Comparison of ENCODE assay signal across 17 cellular contexts in the genomic region with DNA sequence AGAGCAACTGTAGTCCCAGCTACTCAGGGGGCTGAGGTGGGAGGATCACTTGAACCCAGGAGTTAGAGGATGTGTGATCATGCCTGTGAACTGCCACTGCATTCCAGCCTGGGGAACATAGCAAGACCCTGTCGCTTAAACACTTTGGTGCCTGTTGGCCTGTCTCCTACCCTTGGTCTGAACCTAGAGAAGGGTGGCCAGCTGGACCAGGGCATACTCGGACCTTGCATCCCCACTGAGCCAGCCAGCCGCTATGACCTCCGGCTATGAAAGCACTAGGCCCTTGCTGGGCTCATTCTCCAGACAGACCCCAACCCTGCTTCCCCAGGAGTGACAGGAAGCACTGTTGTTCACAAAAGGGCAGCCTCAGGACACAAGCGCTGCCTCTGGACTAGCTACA. TPM values are rescaled to one million over a fixed set of nuclear protein-coding genes. Genes with fewer than 3 reads are reported as not detected.
DNase-seq lines count a peak whose midpoint lies in the region; ATAC-seq and TF ChIP-seq lines count a peak whose summit lies in the region.
"Had no signal": no experiment of that assay in that cellular context is flagged by ENCODE, and none has a peak within 500 bp of the region (broad histone marks: within the 10 kb centered on the region; RNA-seq: fewer than 3 reads in every experiment).

No MANE protein-coding gene starts in this region.

- H3K27ac Mint-ChIP-seq in activated naive CD4-positive, alpha-beta T cell treated with anti-CD3 and anti-CD28 coated beads, Interleukin-2, amount 10 ng/mL, durations not matched to agents 7 days and 5 days, result peak overlapping the region; percentile 28
- no peak overlapping the region for H3K27ac Mint-ChIP-seq in osteocyte (ENCODE audit: unreplicated experiment)
- peak overlapping the region in 1 of 9 donors; percentile 31 for H3K27ac Mint-ChIP-seq in naive thymus-derived CD4-positive, alpha-beta T cell
- H3K27ac Mint-ChIP-seq: CD8-positive, alpha-beta T cell had no signal

- peaks cover 24% of the 10 kb centered on the region for H3K4me1 Mint-ChIP-seq in activated naive CD4-positive, alpha-beta T cell treated with anti-CD3 and anti-CD28 coated beads, Interleukin-2, amount 10 ng/mL, durations not matched to agents 7 days and 5 days
- H3K4me1 Mint-ChIP-seq in osteocyte (ENCODE audit: unreplicated experiment), result peaks cover 46% of the 10 kb centered on the region
- H3K4me1 Mint-ChIP-seq in naive thymus-derived CD4-positive, alpha-beta T cell, result peaks cover 14 to 32% (median 30%) of the 10 kb centered on the region in 7 donors

- no peak for ATAC-seq in naive thymus-derived CD4-positive, alpha-beta T cell
- ATAC-seq: CD8-positive, alpha-beta T cell; HCT116 had no signal

- H3K36me3 Mint-ChIP-seq in activated naive CD4-positive, alpha-beta T cell treated with anti-CD3 and anti-CD28 coated beads, Interleukin-2, amount 10 ng/mL, durations not matched to agents 7 days and 5 days, result peaks cover 22% of the 10 kb centered on the region
- peaks cover 29% of the 10 kb centered on the region for H3K36me3 Mint-ChIP-seq in osteocyte (ENCODE audit: unreplicated experiment)
- H3K36me3 Mint-ChIP-seq in naive thymus-derived CD4-positive, alpha-beta T cell, result peaks cover 0 to 27% (median 5%) of the 10 kb centered on the region in 5 donors

- no peak overlapping the region for H3K4me3 Mint-ChIP-seq in activated naive CD4-positive, alpha-beta T cell treated with anti-CD3 and anti-CD28 coated beads, Interleukin-2, amount 10 ng/mL, durations not matched to agents 7 days and 5 days
- no peak overlapping the region for H3K4me3 Mint-ChIP-seq in osteocyte (ENCODE audit: unreplicated experiment)
- H3K4me3 Mint-ChIP-seq in naive thymus-derived CD4-positive, alpha-beta T cell, result no peak overlapping the region
- H3K4me3 Mint-ChIP-seq: CD8-positive, alpha-beta T cell had no signal

- no peaks in the 10 kb centered on the region for H3K27me3 ChIP-seq in left ventricle myocardium inferior (ENCODE audit: low read depth)
- no peaks in the 10 kb centered on the region for H3K27me3 ChIP-seq in naive thymus-derived CD4-positive, alpha-beta T cell (ENCODE audit: control insufficient read depth in 2 of 2, insufficient read depth in 2 of 2, low read length in 2 of 2)

- H3K9me3 ChIP-seq in left ventricle myocardium inferior (replicated peaks), result no peaks in the 10 kb centered on the region
- H3K9me3 ChIP-seq in naive thymus-derived CD4-positive, alpha-beta T cell (ENCODE audit: control insufficient read depth in 2 of 3, low read length in 3 of 3), result no peaks in the 10 kb centered on the region

- no peak overlapping the region for H3K27ac ChIP-seq in left ventricle myocardium inferior (replicated peaks)
- no peak overlapping the region for H3K27ac ChIP-seq in naive thymus-derived CD4-positive, alpha-beta T cell (ENCODE audit: low read depth, low read length)
- H3K27ac ChIP-seq: HL-60 had no signal

- H3K9me3 Mint-ChIP-seq in activated naive CD4-positive, alpha-beta T cell treated with anti-CD3 and anti-CD28 coated beads, Interleukin-2, amount 10 ng/mL, durations not matched to agents 7 days and 5 days, result no peaks in the 10 kb centered on the region
- no peaks in the 10 kb centered on the region for H3K9me3 Mint-ChIP-seq in osteocyte (ENCODE audit: unreplicated experiment)
- H3K9me3 Mint-ChIP-seq in naive thymus-derived CD4-positive, alpha-beta T cell, result peaks cover 0 to 1% (median 0%) of the 10 kb centered on the region in 11 donors
- H3K9me3 Mint-ChIP-seq: CD8-positive, alpha-beta T cell had no signal

- POLR2A ChIA-PET in naive thymus-derived CD4-positive, alpha-beta T cell (lab: Charles Lee), result no interaction called here

- no peak overlapping the region for H3K4me3 ChIP-seq in left ventricle myocardium inferior
- H3K4me3 ChIP-seq in naive thymus-derived CD4-positive, alpha-beta T cell (ENCODE audit: low read length), result no peak overlapping the region

- H3K27me3 Mint-ChIP-seq in activated naive CD4-positive, alpha-beta T cell treated with anti-CD3 and anti-CD28 coated beads, Interleukin-2, amount 10 ng/mL, durations not matched to agents 7 days and 5 days, result no peaks in the 10 kb centered on the region
- no peaks in the 10 kb centered on the region for H3K27me3 Mint-ChIP-seq in osteocyte (ENCODE audit: unreplicated experiment)
- no peaks in the 10 kb centered on the region for H3K27me3 Mint-ChIP-seq in naive thymus-derived CD4-positive, alpha-beta T cell

- H3K4me1 ChIP-seq in left ventricle myocardium inferior, result peaks cover 24% of the 10 kb centered on the region
- H3K4me1 ChIP-seq in naive thymus-derived CD4-positive, alpha-beta T cell (ENCODE audit: control insufficient read depth in 2 of 2, insufficient read depth in 2 of 2, low read length in 2 of 2), result peaks cover 9 to 10% of the 10 kb centered on the region in 2 donors

- intact Hi-C loops in left ventricle myocardium inferior (cut with micrococcal nuclease), result no loop called here
- intact Hi-C loops in naive thymus-derived CD4-positive, alpha-beta T cell (cut with micrococcal nuclease), result loop anchor here (10.0 kb wide), 2 partner anchors 214 to 314 kb away; partner anchors contain the start of gene BLTP2 (in 1 of the 2)

- TF ChIP-seq CTCF in osteocyte (IDR thresholded peaks at IDR 0.05) (no peak), left ventricle myocardium inferior (IDR thresholded peaks at IDR 0.05; ENCODE audit: borderline replicate concordance) (no peak)

- CTCF ChIA-PET in activated naive CD4-positive, alpha-beta T cell treated with anti-CD3 and anti-CD28 coated beads, Interleukin-2, amount 10 ng/mL, durations not matched to agents 7 days and 5 days (lab: Charles Lee), result no interaction called here
- CTCF ChIA-PET in naive thymus-derived CD4-positive, alpha-beta T cell (lab: Charles Lee), result no interaction called here

- peaks cover 46% of the 10 kb centered on the region for H3K36me3 ChIP-seq in left ventricle myocardium inferior
- H3K36me3 ChIP-seq in naive thymus-derived CD4-positive, alpha-beta T cell (ENCODE audit: control insufficient read depth in 2 of 3, insufficient read depth in 3 of 3, low read length in 3 of 3), result peaks cover 3 to 47% (median 7%) of the 10 kb centered on the region in 3 experiments

- no peak for DNase-seq in activated naive CD4-positive, alpha-beta T cell treated with anti-CD3 and anti-CD28 coated beads, Interleukin-2, amount 10 ng/mL, durations not matched to agents 7 days and 5 days
- DNase-seq in activated naive CD4-positive, alpha-beta T cell (lab: John Stamatoyannopoulos, UW), result no peak
- DNase-seq in osteocyte (ENCODE audit: extremely low spot score, unreplicated experiment) (peak; percentile 59), left ventricle myocardium inferior (no peak), NCI-H510A treated with DMSO at 0.1 percent for 48 hours (lab: John Stamatoyannopoulos, UW) (no peak)
- DNase-seq in naive thymus-derived CD4-positive, alpha-beta T cell, result no peak
- DNase-seq: CD8-positive, alpha-beta T cell; DMS79 treated with DMSO at 0.1 percent for 48 hours; NCI-H187 treated with DMSO at 0.1 percent for 48 hours; NCI-H69; SHP77 treated with DMSO at 0.1 percent for 48 hours had no signal

RNA-seq across cellular contexts. Expression of gene IFT20, which starts 4.6 kb away (rescaled TPM):
- total RNA-seq in osteocyte (55.3 and 61.9 TPM in 2 replicates), left ventricle myocardium inferior (14.3 TPM)
- 10 to 100 TPM; 24.7 to 56.2 (median 37.0) TPM for total RNA-seq in naive thymus-derived CD4-positive, alpha-beta T cell
- 10 to 100 TPM; 44.5 to 44.9 TPM for polyA plus RNA-seq in naive thymus-derived CD4-positive, alpha-beta T cell

RNA-seq across cellular contexts. Expression of gene TNFAIP1, which starts 4.9 kb away (rescaled TPM):
- total RNA-seq in osteocyte (57.0 and 59.2 TPM in 2 replicates), left ventricle myocardium inferior (35.1 TPM)
- total RNA-seq in naive thymus-derived CD4-positive, alpha-beta T cell, result 10 to 100 TPM in 4 of 5 experiments, 1 to 10 TPM in 1; 8.0 to 26.9 (median 25.9) TPM
- 10 to 100 TPM; 10.3 to 19.0 TPM for polyA plus RNA-seq in naive thymus-derived CD4-positive, alpha-beta T cell

RNA-seq across cellular contexts. Expression of gene TMEM97, which starts 11.7 kb away (rescaled TPM):
- total RNA-seq in osteocyte (58.5 and 60.5 TPM in 2 replicates), left ventricle myocardium inferior (2.1 TPM)
- total RNA-seq in naive thymus-derived CD4-positive, alpha-beta T cell, result 10 to 100 TPM in 1 of 5 experiments, 1 to 10 TPM in 4; 2.9 to 19.9 (median 4.8) TPM
- 10 to 100 TPM in 1 of 2 donors, 1 to 10 TPM in 1; 8.3 to 10.9 TPM for polyA plus RNA-seq in naive thymus-derived CD4-positive, alpha-beta T cell

RNA-seq across cellular contexts. Expression of gene POLDIP2, which starts 26.7 kb away (rescaled TPM):
- total RNA-seq in osteocyte, result 79.8 and 80.2 TPM in 2 replicates
- total RNA-seq in left ventricle myocardium inferior, result 154 TPM
- 10 to 100 TPM; 27.9 to 64.9 (median 29.8) TPM for total RNA-seq in naive thymus-derived CD4-positive, alpha-beta T cell
- 10 to 100 TPM; 85.0 to 89.3 TPM for polyA plus RNA-seq in naive thymus-derived CD4-positive, alpha-beta T cell

RNA-seq across cellular contexts. Expression of gene SEBOX, which starts 34.3 kb away (rescaled TPM):
- total RNA-seq in osteocyte, result not detected in 2 replicates
- not detected for total RNA-seq in left ventricle myocardium inferior
- total RNA-seq in naive thymus-derived CD4-positive, alpha-beta T cell, result not detected
- not detected for polyA plus RNA-seq in naive thymus-derived CD4-positive, alpha-beta T cell
- total RNA-seq: A172; CD8-positive, alpha-beta T cell; G401; OCI-LY7 had no signal
- polyA plus RNA-seq: BJ had no signal
